Comparison of ENCODE assay signal across 1 cellular context in the genomic region with DNA sequence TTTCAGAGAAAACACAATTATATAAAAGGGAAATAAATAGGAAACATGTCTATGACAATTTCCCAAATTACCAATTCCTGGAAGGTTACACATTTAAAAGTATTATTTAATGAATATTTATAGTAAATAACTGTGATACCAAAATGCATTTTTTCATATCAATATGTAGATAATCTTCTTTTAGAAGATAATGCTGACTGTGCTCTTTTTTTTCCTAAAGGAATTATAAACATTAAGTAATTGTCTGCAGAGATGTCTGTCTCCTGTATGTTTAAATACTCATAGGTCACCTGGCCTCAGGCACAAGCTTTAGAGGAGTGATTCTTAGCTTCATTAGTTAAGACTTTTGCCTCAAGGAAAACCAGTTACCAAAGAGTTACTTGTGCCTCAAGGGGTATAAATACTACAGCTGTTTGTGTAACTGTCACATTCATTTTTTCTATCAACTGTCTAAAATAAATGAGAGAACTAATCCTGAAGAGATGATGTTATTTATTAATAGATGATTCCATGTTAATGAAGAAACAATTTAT.
TF ChIP-seq lines count a peak whose summit lies in the region.

No MANE protein-coding gene starts in this region.

TF ChIP-seq in K562, 482 proteins besides CTCF, POLR2A, EP300 and RAD21 (continued from another document):
- TF ChIP-seq, protein P1, sequence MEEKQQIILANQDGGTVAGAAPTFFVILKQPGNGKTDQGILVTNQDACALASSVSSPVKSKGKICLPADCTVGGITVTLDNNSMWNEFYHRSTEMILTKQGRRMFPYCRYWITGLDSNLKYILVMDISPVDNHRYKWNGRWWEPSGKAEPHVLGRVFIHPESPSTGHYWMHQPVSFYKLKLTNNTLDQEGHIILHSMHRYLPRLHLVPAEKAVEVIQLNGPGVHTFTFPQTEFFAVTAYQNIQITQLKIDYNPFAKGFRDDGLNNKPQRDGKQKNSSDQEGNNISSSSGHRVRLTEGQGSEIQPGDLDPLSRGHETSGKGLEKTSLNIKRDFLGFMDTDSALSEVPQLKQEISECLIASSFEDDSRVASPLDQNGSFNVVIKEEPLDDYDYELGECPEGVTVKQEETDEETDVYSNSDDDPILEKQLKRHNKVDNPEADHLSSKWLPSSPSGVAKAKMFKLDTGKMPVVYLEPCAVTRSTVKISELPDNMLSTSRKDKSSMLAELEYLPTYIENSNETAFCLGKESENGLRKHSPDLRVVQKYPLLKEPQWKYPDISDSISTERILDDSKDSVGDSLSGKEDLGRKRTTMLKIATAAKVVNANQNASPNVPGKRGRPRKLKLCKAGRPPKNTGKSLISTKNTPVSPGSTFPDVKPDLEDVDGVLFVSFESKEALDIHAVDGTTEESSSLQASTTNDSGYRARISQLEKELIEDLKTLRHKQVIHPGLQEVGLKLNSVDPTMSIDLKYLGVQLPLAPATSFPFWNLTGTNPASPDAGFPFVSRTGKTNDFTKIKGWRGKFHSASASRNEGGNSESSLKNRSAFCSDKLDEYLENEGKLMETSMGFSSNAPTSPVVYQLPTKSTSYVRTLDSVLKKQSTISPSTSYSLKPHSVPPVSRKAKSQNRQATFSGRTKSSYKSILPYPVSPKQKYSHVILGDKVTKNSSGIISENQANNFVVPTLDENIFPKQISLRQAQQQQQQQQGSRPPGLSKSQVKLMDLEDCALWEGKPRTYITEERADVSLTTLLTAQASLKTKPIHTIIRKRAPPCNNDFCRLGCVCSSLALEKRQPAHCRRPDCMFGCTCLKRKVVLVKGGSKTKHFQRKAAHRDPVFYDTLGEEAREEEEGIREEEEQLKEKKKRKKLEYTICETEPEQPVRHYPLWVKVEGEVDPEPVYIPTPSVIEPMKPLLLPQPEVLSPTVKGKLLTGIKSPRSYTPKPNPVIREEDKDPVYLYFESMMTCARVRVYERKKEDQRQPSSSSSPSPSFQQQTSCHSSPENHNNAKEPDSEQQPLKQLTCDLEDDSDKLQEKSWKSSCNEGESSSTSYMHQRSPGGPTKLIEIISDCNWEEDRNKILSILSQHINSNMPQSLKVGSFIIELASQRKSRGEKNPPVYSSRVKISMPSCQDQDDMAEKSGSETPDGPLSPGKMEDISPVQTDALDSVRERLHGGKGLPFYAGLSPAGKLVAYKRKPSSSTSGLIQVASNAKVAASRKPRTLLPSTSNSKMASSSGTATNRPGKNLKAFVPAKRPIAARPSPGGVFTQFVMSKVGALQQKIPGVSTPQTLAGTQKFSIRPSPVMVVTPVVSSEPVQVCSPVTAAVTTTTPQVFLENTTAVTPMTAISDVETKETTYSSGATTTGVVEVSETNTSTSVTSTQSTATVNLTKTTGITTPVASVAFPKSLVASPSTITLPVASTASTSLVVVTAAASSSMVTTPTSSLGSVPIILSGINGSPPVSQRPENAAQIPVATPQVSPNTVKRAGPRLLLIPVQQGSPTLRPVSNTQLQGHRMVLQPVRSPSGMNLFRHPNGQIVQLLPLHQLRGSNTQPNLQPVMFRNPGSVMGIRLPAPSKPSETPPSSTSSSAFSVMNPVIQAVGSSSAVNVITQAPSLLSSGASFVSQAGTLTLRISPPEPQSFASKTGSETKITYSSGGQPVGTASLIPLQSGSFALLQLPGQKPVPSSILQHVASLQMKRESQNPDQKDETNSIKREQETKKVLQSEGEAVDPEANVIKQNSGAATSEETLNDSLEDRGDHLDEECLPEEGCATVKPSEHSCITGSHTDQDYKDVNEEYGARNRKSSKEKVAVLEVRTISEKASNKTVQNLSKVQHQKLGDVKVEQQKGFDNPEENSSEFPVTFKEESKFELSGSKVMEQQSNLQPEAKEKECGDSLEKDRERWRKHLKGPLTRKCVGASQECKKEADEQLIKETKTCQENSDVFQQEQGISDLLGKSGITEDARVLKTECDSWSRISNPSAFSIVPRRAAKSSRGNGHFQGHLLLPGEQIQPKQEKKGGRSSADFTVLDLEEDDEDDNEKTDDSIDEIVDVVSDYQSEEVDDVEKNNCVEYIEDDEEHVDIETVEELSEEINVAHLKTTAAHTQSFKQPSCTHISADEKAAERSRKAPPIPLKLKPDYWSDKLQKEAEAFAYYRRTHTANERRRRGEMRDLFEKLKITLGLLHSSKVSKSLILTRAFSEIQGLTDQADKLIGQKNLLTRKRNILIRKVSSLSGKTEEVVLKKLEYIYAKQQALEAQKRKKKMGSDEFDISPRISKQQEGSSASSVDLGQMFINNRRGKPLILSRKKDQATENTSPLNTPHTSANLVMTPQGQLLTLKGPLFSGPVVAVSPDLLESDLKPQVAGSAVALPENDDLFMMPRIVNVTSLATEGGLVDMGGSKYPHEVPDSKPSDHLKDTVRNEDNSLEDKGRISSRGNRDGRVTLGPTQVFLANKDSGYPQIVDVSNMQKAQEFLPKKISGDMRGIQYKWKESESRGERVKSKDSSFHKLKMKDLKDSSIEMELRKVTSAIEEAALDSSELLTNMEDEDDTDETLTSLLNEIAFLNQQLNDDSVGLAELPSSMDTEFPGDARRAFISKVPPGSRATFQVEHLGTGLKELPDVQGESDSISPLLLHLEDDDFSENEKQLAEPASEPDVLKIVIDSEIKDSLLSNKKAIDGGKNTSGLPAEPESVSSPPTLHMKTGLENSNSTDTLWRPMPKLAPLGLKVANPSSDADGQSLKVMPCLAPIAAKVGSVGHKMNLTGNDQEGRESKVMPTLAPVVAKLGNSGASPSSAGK (IDR thresholded peaks at IDR 0.05), result no peak
- TF ChIP-seq NFIC (IDR thresholded peaks at IDR 0.05) (no peak), SMARCB1 (IDR thresholded peaks at IDR 0.05; ENCODE audit: insufficient read length, low read depth) (no peak), KHSRP (IDR thresholded peaks at IDR 0.05) (no peak), STAT5A (IDR thresholded peaks at IDR 0.05; ENCODE audit: borderline replicate concordance, low read length) (no peak), RBM14 (IDR thresholded peaks at IDR 0.05; ENCODE audit: borderline replicate concordance, insufficient read depth, low read depth, low read length) (no peak), CCAR2 (IDR thresholded peaks at IDR 0.05; ENCODE audit: low read depth, low read length) (no peak), RHOXF2B (CRISPR knock-in tag; conservative IDR thresholded peaks at IDR 0.05) (no peak), MAFF (IDR thresholded peaks at IDR 0.05; ENCODE audit: low read length) (peak; percentile 96), MAFK (IDR thresholded peaks at IDR 0.05; ENCODE audit: low read length) (peak; percentile 98), SIX5 (IDR thresholded peaks at IDR 0.05; ENCODE audit: borderline replicate concordance in 1 of 2, insufficient read depth in 1 of 2, low read depth in 1 of 2, low read length in 2 of 2) (no peak), HCFC1 (IDR thresholded peaks at IDR 0.05; ENCODE audit: low read depth, low read length) (no peak), ATF7 (IDR thresholded peaks at IDR 0.05) (no peak), MAFG (tag; conservative IDR thresholded peaks at IDR 0.05) (peak; percentile 90), CC2D1A (IDR thresholded peaks at IDR 0.05) (no peak), ZNF316 (IDR thresholded peaks at IDR 0.05) (peak; percentile 97)
- TF ChIP-seq, protein P2, sequence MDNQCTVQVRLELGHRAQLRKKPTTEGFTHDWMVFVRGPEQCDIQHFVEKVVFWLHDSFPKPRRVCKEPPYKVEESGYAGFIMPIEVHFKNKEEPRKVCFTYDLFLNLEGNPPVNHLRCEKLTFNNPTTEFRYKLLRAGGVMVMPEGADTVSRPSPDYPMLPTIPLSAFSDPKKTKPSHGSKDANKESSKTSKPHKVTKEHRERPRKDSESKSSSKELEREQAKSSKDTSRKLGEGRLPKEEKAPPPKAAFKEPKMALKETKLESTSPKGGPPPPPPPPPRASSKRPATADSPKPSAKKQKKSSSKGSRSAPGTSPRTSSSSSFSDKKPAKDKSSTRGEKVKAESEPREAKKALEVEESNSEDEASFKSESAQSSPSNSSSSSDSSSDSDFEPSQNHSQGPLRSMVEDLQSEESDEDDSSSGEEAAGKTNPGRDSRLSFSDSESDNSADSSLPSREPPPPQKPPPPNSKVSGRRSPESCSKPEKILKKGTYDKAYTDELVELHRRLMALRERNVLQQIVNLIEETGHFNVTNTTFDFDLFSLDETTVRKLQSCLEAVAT (IDR thresholded peaks at IDR 0.05), result no peak
- TF ChIP-seq, protein P3, sequence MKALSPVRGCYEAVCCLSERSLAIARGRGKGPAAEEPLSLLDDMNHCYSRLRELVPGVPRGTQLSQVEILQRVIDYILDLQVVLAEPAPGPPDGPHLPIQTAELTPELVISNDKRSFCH (CRISPR knock-in tag; IDR thresholded peaks at IDR 0.05), result no peak
- TF ChIP-seq, protein P3 (tag; IDR thresholded peaks at IDR 0.05), result no peak
- TF ChIP-seq, protein P4, sequence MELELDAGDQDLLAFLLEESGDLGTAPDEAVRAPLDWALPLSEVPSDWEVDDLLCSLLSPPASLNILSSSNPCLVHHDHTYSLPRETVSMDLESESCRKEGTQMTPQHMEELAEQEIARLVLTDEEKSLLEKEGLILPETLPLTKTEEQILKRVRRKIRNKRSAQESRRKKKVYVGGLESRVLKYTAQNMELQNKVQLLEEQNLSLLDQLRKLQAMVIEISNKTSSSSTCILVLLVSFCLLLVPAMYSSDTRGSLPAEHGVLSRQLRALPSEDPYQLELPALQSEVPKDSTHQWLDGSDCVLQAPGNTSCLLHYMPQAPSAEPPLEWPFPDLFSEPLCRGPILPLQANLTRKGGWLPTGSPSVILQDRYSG (tag; conservative IDR thresholded peaks at IDR 0.05; ENCODE audit: low read depth), result no peak
- TF ChIP-seq, protein P5, sequence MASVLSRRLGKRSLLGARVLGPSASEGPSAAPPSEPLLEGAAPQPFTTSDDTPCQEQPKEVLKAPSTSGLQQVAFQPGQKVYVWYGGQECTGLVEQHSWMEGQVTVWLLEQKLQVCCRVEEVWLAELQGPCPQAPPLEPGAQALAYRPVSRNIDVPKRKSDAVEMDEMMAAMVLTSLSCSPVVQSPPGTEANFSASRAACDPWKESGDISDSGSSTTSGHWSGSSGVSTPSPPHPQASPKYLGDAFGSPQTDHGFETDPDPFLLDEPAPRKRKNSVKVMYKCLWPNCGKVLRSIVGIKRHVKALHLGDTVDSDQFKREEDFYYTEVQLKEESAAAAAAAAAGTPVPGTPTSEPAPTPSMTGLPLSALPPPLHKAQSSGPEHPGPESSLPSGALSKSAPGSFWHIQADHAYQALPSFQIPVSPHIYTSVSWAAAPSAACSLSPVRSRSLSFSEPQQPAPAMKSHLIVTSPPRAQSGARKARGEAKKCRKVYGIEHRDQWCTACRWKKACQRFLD (CRISPR knock-in tag; IDR thresholded peaks at IDR 0.05), result no peak
- TF ChIP-seq, protein P6, sequence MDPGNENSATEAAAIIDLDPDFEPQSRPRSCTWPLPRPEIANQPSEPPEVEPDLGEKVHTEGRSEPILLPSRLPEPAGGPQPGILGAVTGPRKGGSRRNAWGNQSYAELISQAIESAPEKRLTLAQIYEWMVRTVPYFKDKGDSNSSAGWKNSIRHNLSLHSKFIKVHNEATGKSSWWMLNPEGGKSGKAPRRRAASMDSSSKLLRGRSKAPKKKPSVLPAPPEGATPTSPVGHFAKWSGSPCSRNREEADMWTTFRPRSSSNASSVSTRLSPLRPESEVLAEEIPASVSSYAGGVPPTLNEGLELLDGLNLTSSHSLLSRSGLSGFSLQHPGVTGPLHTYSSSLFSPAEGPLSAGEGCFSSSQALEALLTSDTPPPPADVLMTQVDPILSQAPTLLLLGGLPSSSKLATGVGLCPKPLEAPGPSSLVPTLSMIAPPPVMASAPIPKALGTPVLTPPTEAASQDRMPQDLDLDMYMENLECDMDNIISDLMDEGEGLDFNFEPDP (CRISPR knock-in tag; IDR thresholded peaks at IDR 0.05), result no peak
TF ChIP-seq in K562: peak in this region for 5.
